15 cellular contexts compared by ENCODE assay signal in genomic region chr15:71114066-71114680, GRCh38. TPM values are rescaled to one million over a fixed set of nuclear protein-coding genes. Genes with fewer than 3 reads are reported as not detected.
DNase-seq lines count a peak whose midpoint lies in the region; ATAC-seq, FAIRE-seq and TF ChIP-seq lines count a peak whose summit lies in the region.
"Had no signal": no experiment of that assay in that cellular context is flagged by ENCODE, and none has a peak within 500 bp of the region (broad histone marks: within the 10 kb centered on the region; RNA-seq: fewer than 3 reads in every experiment).

No MANE protein-coding gene starts in this region.

- H3K27me3 ChIP-seq in right cardiac atrium (ENCODE audit: control insufficient read depth, insufficient read depth) (no peaks in the 10 kb centered on the region), right atrium auricular region (no peaks in the 10 kb centered on the region), left lung (peaks cover 0 to 46% of the 10 kb centered on the region in 2 donors)
- H3K27me3 ChIP-seq: gastrocnemius medialis had no signal

- H3K9me3 ChIP-seq in right cardiac atrium (ENCODE audit: control insufficient read depth, low read length) (no peaks in the 10 kb centered on the region), right atrium auricular region (no peaks in the 10 kb centered on the region), left lung (no peaks in the 10 kb centered on the region)
- H3K9me3 ChIP-seq: gastrocnemius medialis had no signal

- ATAC-seq in right cardiac atrium (no peak), WTC11 (peak; percentile 5), left lung (peak; percentile 10), HG02798 (IDR thresholded peaks at IDR 0.05; ENCODE audit: poor library complexity, unreplicated experiment) (no peak)
- ATAC-seq in stimulated activated memory B cell treated with anti-CD40 and anti-IgM and Interleukin-4, amounts not matched to agents 10 μg/mL and 1 μg/mL and 100 μg/mL, for 72 hours = no peak

- H3K4me1 Mint-ChIP-seq in WTC11 = peaks cover 68% of the 10 kb centered on the region
- H3K4me1 Mint-ChIP-seq in stimulated activated memory B cell treated with anti-CD40 and anti-IgM and Interleukin-4, amounts not matched to agents 10 μg/mL and 1 μg/mL and 100 μg/mL, for 72 hours = peaks cover 7% of the 10 kb centered on the region

- H3K4me3 ChIP-seq in right cardiac atrium (ENCODE audit: low read length) (no peak overlapping the region), right atrium auricular region (no peak overlapping the region), left lung (no peak overlapping the region)

- no peaks in the 10 kb centered on the region for H3K36me3 Mint-ChIP-seq in WTC11
- H3K36me3 Mint-ChIP-seq in stimulated activated memory B cell treated with anti-CD40 and anti-IgM and Interleukin-4, amounts not matched to agents 10 μg/mL and 1 μg/mL and 100 μg/mL, for 72 hours = no peaks in the 10 kb centered on the region

- POLR2A ChIA-PET in WTC11 (lab: Charles Lee) = interaction anchor here (0.6 kb wide), 1 partner anchor 574 kb away, joined by 6 read pairs; no protein-coding TSS in a partner anchor

- 70% methylated on average over 11 of the region's 11 CpGs for WGBS in right cardiac atrium

- intact Hi-C loops in right cardiac atrium (cut with DNase I) = loop anchor here (5.0 to 10.0 kb wide), 4 partner anchors 71 to 331 kb away; no protein-coding TSS in a partner anchor
- intact Hi-C loops in left lung (cut with DNase I) = no loop called here

- TF ChIP-seq CTCF in right atrium auricular region (IDR thresholded peaks at IDR 0.05) (no peak), WTC11 (IDR thresholded peaks at IDR 0.05) (no peak), left lung (IDR thresholded peaks at IDR 0.05) (no peak)

- H3K9me3 Mint-ChIP-seq in WTC11 = no peaks in the 10 kb centered on the region
- H3K9me3 Mint-ChIP-seq in stimulated activated memory B cell treated with anti-CD40 and anti-IgM and Interleukin-4, amounts not matched to agents 10 μg/mL and 1 μg/mL and 100 μg/mL, for 72 hours = no peaks in the 10 kb centered on the region

- H3K36me3 ChIP-seq in right atrium auricular region (no peaks in the 10 kb centered on the region), left lung (no peaks in the 10 kb centered on the region)
- H3K36me3 ChIP-seq: gastrocnemius medialis had no signal

- peak overlapping the region; percentile 80; the same call in 1 of the 2 replicates for H3K27ac Mint-ChIP-seq in WTC11
- no peak overlapping the region for H3K27ac Mint-ChIP-seq in stimulated activated memory B cell treated with anti-CD40 and anti-IgM and Interleukin-4, amounts not matched to agents 10 μg/mL and 1 μg/mL and 100 μg/mL, for 72 hours

- H3K27ac ChIP-seq in right cardiac atrium (ENCODE audit: low read length) (peak overlapping the region; percentile 7), right atrium auricular region (peak overlapping the region in 1 of 2 donors; percentile 66), left lung (peak overlapping the region; percentile 60 to 63)

- no peak for DNase-seq in right cardiac atrium
- DNase-seq in right atrium auricular region (ENCODE audit: low spot score) = no peak
- DNase-seq in WTC11 (ENCODE audit: low spot score) = no peak
- DNase-seq in left lung = no peak
- no peak for DNase-seq in activated gamma-delta T cell treated with Interleukin-2 at 50 U/mL for 16 hours
- DNase-seq in urothelium cell line (ENCODE audit: low spot score) = no peak
- DNase-seq: activated CD4-positive, alpha-beta T cell treated with anti-CD3 and anti-CD28 coated beads, Interleukin-2, amount 50 U/mL, for 48 hours; effector memory CD4-positive, alpha-beta T cell; gastrocnemius medialis; NCI-H1105 treated with DMSO at 0.1 percent for 48 hours; occipital lobe; stimulated activated CD4-positive, alpha-beta T cell treated with anti-CD3 and anti-CD28 coated beads, Interleukin-12 subunit alpha, Interleukin-12 subunit beta, amount 100 ng/mL, for 4 hours; T-helper 9 cell had no signal

- CTCF ChIA-PET in WTC11 (lab: Charles Lee) = interaction anchor here (0.7 to 2.2 kb wide), 12 partner anchors 11 to 370 kb away, joined by 3 to 10 read pairs (median 4); no protein-coding TSS in a partner anchor

- no peaks in the 10 kb centered on the region for H3K4me1 ChIP-seq in right cardiac atrium (ENCODE audit: control insufficient read depth, insufficient read depth, low read length)
- H3K4me1 ChIP-seq in right atrium auricular region = peaks cover 0 to 10% of the 10 kb centered on the region in 2 donors
- peaks cover 0 to 19% of the 10 kb centered on the region in 2 donors for H3K4me1 ChIP-seq in left lung

- H3K27me3 Mint-ChIP-seq in WTC11 (ENCODE audit: low read depth) = peaks cover 34% of the 10 kb centered on the region
- peaks cover 57% of the 10 kb centered on the region for H3K27me3 Mint-ChIP-seq in stimulated activated memory B cell treated with anti-CD40 and anti-IgM and Interleukin-4, amounts not matched to agents 10 μg/mL and 1 μg/mL and 100 μg/mL, for 72 hours

- peak overlapping the region; percentile 80 for H3K4me3 Mint-ChIP-seq in WTC11
- no peak overlapping the region for H3K4me3 Mint-ChIP-seq in stimulated activated memory B cell treated with anti-CD40 and anti-IgM and Interleukin-4, amounts not matched to agents 10 μg/mL and 1 μg/mL and 100 μg/mL, for 72 hours

- no peak for FAIRE-seq in urothelium cell line (lab: Jason Lieb, UNC)

TF ChIP-seq in WTC11, 78 proteins besides CTCF, POLR2A, EP300 and RAD21 (continues in another document):
- TF ChIP-seq, protein P1, sequence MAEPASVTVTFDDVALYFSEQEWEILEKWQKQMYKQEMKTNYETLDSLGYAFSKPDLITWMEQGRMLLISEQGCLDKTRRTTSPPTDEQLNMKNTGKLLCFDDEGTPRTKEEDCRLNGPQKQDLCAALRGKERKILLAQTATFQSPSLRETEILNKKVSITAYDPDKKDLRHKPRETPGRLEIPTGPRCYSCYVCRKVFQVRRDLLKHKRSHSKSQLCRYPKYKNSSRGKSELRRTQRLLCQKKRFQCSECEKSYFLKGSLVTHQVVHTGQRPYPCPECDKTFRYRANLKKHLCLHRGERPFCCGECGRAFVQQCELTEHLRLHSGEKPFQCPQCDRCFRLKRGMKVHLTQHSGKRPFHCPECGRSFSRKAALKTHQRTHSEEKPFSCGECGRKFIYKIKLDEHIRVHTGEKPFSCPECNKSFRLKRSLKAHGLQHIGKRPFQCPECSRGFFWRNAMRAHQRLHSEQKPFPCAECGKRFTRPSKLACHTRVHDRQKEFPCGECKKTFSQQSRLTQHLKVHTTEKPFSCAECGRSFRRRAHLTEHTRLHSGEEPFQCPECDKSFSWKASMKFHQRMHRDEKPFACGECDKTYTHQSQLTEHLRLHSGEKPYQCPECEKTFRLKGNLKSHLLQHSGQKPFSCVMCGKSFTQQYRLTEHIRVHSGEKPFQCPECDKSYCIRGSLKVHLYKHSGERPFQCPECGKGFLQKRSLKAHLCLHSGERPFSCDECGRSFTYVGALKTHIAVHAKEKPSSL (CRISPR knock-in tag; conservative IDR thresholded peaks at IDR 0.05) = no peak
- no peak for TF ChIP-seq NFYB (CRISPR knock-in tag; conservative IDR thresholded peaks at IDR 0.05; ENCODE audit: low read depth)
- no peak for TF ChIP-seq E2F5 (CRISPR knock-in tag; IDR thresholded peaks at IDR 0.05)
- TF ChIP-seq RORB (CRISPR knock-in tag; IDR thresholded peaks at IDR 0.05) = no peak
- TF ChIP-seq, protein P2, sequence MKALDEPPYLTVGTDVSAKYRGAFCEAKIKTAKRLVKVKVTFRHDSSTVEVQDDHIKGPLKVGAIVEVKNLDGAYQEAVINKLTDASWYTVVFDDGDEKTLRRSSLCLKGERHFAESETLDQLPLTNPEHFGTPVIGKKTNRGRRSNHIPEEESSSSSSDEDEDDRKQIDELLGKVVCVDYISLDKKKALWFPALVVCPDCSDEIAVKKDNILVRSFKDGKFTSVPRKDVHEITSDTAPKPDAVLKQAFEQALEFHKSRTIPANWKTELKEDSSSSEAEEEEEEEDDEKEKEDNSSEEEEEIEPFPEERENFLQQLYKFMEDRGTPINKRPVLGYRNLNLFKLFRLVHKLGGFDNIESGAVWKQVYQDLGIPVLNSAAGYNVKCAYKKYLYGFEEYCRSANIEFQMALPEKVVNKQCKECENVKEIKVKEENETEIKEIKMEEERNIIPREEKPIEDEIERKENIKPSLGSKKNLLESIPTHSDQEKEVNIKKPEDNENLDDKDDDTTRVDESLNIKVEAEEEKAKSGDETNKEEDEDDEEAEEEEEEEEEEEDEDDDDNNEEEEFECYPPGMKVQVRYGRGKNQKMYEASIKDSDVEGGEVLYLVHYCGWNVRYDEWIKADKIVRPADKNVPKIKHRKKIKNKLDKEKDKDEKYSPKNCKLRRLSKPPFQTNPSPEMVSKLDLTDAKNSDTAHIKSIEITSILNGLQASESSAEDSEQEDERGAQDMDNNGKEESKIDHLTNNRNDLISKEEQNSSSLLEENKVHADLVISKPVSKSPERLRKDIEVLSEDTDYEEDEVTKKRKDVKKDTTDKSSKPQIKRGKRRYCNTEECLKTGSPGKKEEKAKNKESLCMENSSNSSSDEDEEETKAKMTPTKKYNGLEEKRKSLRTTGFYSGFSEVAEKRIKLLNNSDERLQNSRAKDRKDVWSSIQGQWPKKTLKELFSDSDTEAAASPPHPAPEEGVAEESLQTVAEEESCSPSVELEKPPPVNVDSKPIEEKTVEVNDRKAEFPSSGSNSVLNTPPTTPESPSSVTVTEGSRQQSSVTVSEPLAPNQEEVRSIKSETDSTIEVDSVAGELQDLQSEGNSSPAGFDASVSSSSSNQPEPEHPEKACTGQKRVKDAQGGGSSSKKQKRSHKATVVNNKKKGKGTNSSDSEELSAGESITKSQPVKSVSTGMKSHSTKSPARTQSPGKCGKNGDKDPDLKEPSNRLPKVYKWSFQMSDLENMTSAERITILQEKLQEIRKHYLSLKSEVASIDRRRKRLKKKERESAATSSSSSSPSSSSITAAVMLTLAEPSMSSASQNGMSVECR (CRISPR knock-in tag; IDR thresholded peaks at IDR 0.05; ENCODE audit: borderline replicate concordance) = no peak
- no peak for TF ChIP-seq NFE2L1 (CRISPR knock-in tag; IDR thresholded peaks at IDR 0.05)
- no peak for TF ChIP-seq CREM (CRISPR knock-in tag; IDR thresholded peaks at IDR 0.05)
- TF ChIP-seq, protein P3, sequence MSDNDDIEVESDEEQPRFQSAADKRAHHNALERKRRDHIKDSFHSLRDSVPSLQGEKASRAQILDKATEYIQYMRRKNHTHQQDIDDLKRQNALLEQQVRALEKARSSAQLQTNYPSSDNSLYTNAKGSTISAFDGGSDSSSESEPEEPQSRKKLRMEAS (CRISPR knock-in tag; IDR thresholded peaks at IDR 0.05) = no peak

RNA-seq across cellular contexts. Expression of gene THSD4, which starts 1.1 kb away (rescaled TPM):
- total RNA-seq in right cardiac atrium (10 to 100 TPM; 63.6 to 93.8 (median 73.8) TPM), right atrium auricular region (10 to 100 TPM; 41.2 to 85.3 TPM), WTC11 (2021) (7.8 to 11.7 TPM (median 8.2 TPM) in 3 replicates), left lung (10 to 100 TPM; 24.6 to 43.3 TPM)
- polyA plus RNA-seq in right cardiac atrium = 40.5 TPM

Comparison
In these comparisons a context has a peak if more than half of its experiments do, and no peak if none do; other contexts are left out.
1. ATAC-seq: peak in WTC11 (single experiment) and left lung (single experiment); none in right cardiac atrium (0 of 2), stimulated activated memory B cell treated with anti-CD40 and anti-IgM and Interleukin-4, amounts not matched to agents 10 μg/mL and 1 μg/mL and 100 μg/mL, for 72 hours (single experiment) and HG02798 (single experiment).
2. intact Hi-C loops: an anchor here in right cardiac atrium (5.0 to 10.0 kb wide); none called in left lung.